10 cellular contexts compared by ENCODE assay signal in the genomic region with DNA sequence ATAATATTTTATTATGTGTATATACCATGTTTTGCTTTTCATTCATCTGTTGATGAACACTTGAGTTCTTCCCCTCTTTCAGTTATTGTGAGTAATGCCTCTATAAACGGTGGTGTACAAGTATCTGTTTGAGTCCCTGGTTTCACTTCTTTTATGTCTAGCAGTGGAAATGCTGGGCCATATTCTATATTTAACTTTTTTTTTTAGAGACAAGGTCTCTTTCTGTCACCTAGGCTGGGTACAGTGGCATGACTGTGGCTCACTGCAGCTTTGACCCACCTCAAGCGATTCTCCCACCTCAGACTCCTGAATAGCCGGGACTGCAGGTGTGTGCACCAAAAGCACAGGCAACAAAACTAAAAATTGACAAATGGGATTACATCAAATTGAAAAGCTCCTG. TPM values are rescaled to one million over a fixed set of nuclear protein-coding genes. Genes with fewer than 3 reads are reported as not detected.
DNase-seq lines count a peak whose midpoint lies in the region; ATAC-seq and TF ChIP-seq lines count a peak whose summit lies in the region.
"Had no signal": no experiment of that assay in that cellular context is flagged by ENCODE, and none has a peak within 500 bp of the region (broad histone marks: within the 10 kb centered on the region; RNA-seq: fewer than 3 reads in every experiment).

No MANE protein-coding gene starts in this region.

- no peaks in the 10 kb centered on the region for H3K4me1 ChIP-seq in GM23338 (ENCODE audit: insufficient read depth)
- H3K4me1 ChIP-seq in suprapubic skin: no peaks in the 10 kb centered on the region

- H3K36me3 Mint-ChIP-seq in GM23338 (ENCODE audit: low read depth): no peaks in the 10 kb centered on the region

- ATAC-seq in GM18519 (IDR thresholded peaks at IDR 0.05; ENCODE audit: low FRiP score, unreplicated experiment) (peak; percentile 78), GM21447 (IDR thresholded peaks at IDR 0.05; ENCODE audit: unreplicated experiment) (peak; percentile 85), HG03354 (IDR thresholded peaks at IDR 0.05; ENCODE audit: poor library complexity, severe bottlenecking, unreplicated experiment) (peak; percentile 82), GM23338 (no peak)

- 87% methylated on average over 3 of the region's 3 CpGs for WGBS in suprapubic skin

- no peak for TF ChIP-seq EP300 in suprapubic skin (IDR thresholded peaks at IDR 0.05)

- no peaks in the 10 kb centered on the region for H3K27me3 Mint-ChIP-seq in GM23338 (ENCODE audit: insufficient read depth, low read depth, poor library complexity)

- H3K4me3 ChIP-seq in GM23338 (no peak overlapping the region), suprapubic skin (no peak overlapping the region)
- H3K4me3 ChIP-seq: coronary artery, MG63 had no signal

- 0 out of 2 replicates have a peak, but pooled peaks cover under 1% of the 10 kb centered on the region for H4K20me1 ChIP-seq in GM23338 (replicated peaks; ENCODE audit: insufficient read depth)

- H2AFZ ChIP-seq in GM23338: no peak overlapping the region

- no peaks in the 10 kb centered on the region for H3K4me1 Mint-ChIP-seq in GM23338

- H3F3A ChIP-seq in GM23338 (replicated peaks; ENCODE audit: low read depth): no peaks in the 10 kb centered on the region

- TF ChIP-seq POLR2A in suprapubic skin (IDR thresholded peaks at IDR 0.05): no peak

- H3K36me3 ChIP-seq in GM23338 (ENCODE audit: insufficient read depth): no peaks in the 10 kb centered on the region
- no peaks in the 10 kb centered on the region for H3K36me3 ChIP-seq in suprapubic skin

- no peak overlapping the region for H3K4me3 Mint-ChIP-seq in GM23338

- H3K27ac Mint-ChIP-seq in GM23338: no peak overlapping the region

- H3K27me3 ChIP-seq in GM23338 (ENCODE audit: insufficient read depth) (no peaks in the 10 kb centered on the region), suprapubic skin (no peaks in the 10 kb centered on the region)
- H3K27me3 ChIP-seq: MG63 had no signal

- no peaks in the 10 kb centered on the region for H3K9me3 Mint-ChIP-seq in GM23338

- H3K79me2 ChIP-seq in GM23338 (replicated peaks; ENCODE audit: insufficient read depth): peaks cover 20% of the 10 kb centered on the region; the same call in 1 of the 2 replicates

- H3K9me2 ChIP-seq in GM23338 (ENCODE audit: insufficient read depth): no peaks in the 10 kb centered on the region

- TF ChIP-seq CTCF in GM23338 (conservative IDR thresholded peaks at IDR 0.05; ENCODE audit: low read depth in 2 of 2) (no peak), suprapubic skin (IDR thresholded peaks at IDR 0.05) (no peak)

- H3K27ac ChIP-seq in GM23338 (ENCODE audit: low read depth): no peak overlapping the region
- H3K27ac ChIP-seq in suprapubic skin: no peak overlapping the region
- H3K27ac ChIP-seq: coronary artery had no signal

- no peaks in the 10 kb centered on the region for H3K9me3 ChIP-seq in suprapubic skin
- H3K9me3 ChIP-seq: MG63 had no signal

- DNase-seq in activated naive CD4-positive, alpha-beta T cell treated with anti-CD3 and anti-CD28 coated beads, Interleukin-2, amount 50 U/mL, for 16 hours: peak; percentile 41
- no peak for DNase-seq in DMS 273 treated with DMSO at 0.1 percent for 48 hours (lab: John Stamatoyannopoulos, UW)
- no peak for DNase-seq in GM23338 (ENCODE audit: low spot score)
- DNase-seq in DMS53 treated with DMSO at 0.1 percent for 48 hours (lab: John Stamatoyannopoulos, UW; ENCODE audit: unreplicated experiment): no peak
- no peak for DNase-seq in suprapubic skin (ENCODE audit: low spot score in 2 of 2)
- DNase-seq: MG63 had no signal

- no peak overlapping the region for H3K4me2 ChIP-seq in GM23338

TF ChIP-seq in GM23338, 12 proteins besides CTCF, POLR2A, EP300 and RAD21 (continues in another document):
- no peak for TF ChIP-seq EZH2phosphoT487 (IDR thresholded peaks at IDR 0.05; ENCODE audit: unreplicated experiment)
- no peak for TF ChIP-seq ZNF114 (CRISPR knock-in tag; IDR thresholded peaks at IDR 0.05)
- no peak for TF ChIP-seq CREB1 (CRISPR knock-in tag; IDR thresholded peaks at IDR 0.05; ENCODE audit: low read depth)
- TF ChIP-seq, protein P1, sequence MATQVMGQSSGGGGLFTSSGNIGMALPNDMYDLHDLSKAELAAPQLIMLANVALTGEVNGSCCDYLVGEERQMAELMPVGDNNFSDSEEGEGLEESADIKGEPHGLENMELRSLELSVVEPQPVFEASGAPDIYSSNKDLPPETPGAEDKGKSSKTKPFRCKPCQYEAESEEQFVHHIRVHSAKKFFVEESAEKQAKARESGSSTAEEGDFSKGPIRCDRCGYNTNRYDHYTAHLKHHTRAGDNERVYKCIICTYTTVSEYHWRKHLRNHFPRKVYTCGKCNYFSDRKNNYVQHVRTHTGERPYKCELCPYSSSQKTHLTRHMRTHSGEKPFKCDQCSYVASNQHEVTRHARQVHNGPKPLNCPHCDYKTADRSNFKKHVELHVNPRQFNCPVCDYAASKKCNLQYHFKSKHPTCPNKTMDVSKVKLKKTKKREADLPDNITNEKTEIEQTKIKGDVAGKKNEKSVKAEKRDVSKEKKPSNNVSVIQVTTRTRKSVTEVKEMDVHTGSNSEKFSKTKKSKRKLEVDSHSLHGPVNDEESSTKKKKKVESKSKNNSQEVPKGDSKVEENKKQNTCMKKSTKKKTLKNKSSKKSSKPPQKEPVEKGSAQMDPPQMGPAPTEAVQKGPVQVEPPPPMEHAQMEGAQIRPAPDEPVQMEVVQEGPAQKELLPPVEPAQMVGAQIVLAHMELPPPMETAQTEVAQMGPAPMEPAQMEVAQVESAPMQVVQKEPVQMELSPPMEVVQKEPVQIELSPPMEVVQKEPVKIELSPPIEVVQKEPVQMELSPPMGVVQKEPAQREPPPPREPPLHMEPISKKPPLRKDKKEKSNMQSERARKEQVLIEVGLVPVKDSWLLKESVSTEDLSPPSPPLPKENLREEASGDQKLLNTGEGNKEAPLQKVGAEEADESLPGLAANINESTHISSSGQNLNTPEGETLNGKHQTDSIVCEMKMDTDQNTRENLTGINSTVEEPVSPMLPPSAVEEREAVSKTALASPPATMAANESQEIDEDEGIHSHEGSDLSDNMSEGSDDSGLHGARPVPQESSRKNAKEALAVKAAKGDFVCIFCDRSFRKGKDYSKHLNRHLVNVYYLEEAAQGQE (IDR thresholded peaks at IDR 0.05; ENCODE audit: unreplicated experiment): no peak
- TF ChIP-seq POLR2AphosphoS5 (IDR thresholded peaks at IDR 0.05; ENCODE audit: low read depth): no peak
- TF ChIP-seq ZNF331 (CRISPR knock-in tag; IDR thresholded peaks at IDR 0.05; ENCODE audit: low read depth): no peak
- TF ChIP-seq STAT1 (IDR thresholded peaks at IDR 0.05; ENCODE audit: unreplicated experiment): no peak
- TF ChIP-seq, protein P2, sequence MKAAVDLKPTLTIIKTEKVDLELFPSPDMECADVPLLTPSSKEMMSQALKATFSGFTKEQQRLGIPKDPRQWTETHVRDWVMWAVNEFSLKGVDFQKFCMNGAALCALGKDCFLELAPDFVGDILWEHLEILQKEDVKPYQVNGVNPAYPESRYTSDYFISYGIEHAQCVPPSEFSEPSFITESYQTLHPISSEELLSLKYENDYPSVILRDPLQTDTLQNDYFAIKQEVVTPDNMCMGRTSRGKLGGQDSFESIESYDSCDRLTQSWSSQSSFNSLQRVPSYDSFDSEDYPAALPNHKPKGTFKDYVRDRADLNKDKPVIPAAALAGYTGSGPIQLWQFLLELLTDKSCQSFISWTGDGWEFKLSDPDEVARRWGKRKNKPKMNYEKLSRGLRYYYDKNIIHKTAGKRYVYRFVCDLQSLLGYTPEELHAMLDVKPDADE (IDR thresholded peaks at IDR 0.05): no peak

RNA-seq across cellular contexts. Expression of gene GOLM2, which starts 19.9 kb away (rescaled TPM):
- total RNA-seq in GM23338 (2014; rRNA removed; shearing (Covaris generic)): 50.4 and 53.4 TPM in 2 replicates
- 20.5 and 22.5 TPM in 2 replicates for polyA plus RNA-seq in GM23338 (2016; fragmentation: Nextera tagmentation; extraction: Ambion mirVana)
- total RNA-seq in suprapubic skin: 10 to 100 TPM; 27.5 to 52.5 (median 34.3) TPM
